ENCODE assay signal across 8 cellular contexts in the genomic region with DNA sequence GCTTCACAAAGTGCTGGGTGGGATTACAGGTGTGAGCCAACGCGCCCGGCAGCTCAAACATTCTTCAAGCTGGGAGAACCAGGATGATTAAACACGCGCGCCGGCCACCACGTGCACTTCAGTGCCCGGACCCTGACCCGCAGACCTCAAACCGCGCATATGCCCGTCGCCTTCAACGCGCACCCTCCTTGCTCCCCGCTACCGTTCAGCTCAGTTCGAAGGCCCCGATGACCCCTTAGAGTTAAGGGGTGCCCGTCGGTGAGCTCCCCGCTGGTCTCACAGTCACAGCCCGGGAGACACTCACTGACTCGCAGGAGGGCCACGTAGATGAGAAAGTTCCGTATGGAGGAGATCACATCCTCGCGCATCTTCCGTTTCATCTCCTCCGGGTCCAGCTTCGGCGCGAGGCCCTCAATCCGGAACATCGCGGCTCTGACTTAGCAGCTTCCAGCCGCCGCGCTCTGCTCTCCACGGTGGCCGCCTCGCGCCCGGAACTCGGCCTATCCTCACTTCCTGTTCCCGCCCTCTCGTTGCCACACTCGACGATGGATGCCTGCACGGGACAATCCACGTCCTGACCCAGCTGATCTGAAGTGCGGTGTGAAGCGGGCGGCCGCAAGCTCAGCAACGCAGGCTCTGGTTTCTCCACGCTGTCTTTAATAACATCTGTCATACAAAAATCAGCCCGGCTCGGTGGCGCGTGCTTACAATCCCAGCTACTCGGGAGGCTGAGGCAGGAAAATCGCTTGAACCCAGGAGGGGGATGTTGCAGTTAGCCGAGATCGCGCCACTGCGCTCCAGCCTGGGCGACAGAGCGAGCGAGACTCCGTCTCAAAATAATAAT. TPM values are rescaled to one million over a fixed set of nuclear protein-coding genes. Genes with fewer than 3 reads are reported as not detected.
DNase-seq lines count a peak whose midpoint lies in the region; ATAC-seq, FAIRE-seq and TF ChIP-seq lines count a peak whose summit lies in the region.

A gene (minus strand): TSS at position 490 of the 844 bp plus-strand sequence. CDS start 65 bp downstream, at position 425.

- H3K36me3 ChIP-seq in adipocyte (ENCODE audit: control insufficient read depth, insufficient read depth, low read length, severe bottlenecking) (peaks cover 19% of the 10 kb centered on the region), trophoblast cell (ENCODE audit: control insufficient read depth in 1 of 2, insufficient read depth in 2 of 2, low read length in 2 of 2) (peaks cover 0 to 5% of the 10 kb centered on the region in 2 experiments), transverse colon (peaks cover 0 to 16% (median 3%) of the 10 kb centered on the region in 4 donors)

- peak within 1 kb of the TSS; percentile 58 for H2AK5ac ChIP-seq in trophoblast cell (ENCODE audit: low read length)

- DNase-seq in GM12891 (ENCODE audit: insufficient read length, low spot score) (peak; percentile 69), NCI-H1436 (lab: John Stamatoyannopoulos, UW) (peak; percentile 80), T follicular helper cell (ENCODE audit: low read depth) (peak; percentile 88), adipocyte (ENCODE audit: low read depth) (peak; percentile 96), cardiac septum (ENCODE audit: low spot score) (peak; percentile 98), trophoblast cell (peak; percentile 87 to 94), transverse colon (peak; percentile 94)

- H3K79me1 ChIP-seq in trophoblast cell (ENCODE audit: low read length), result peaks cover 6% of the 10 kb centered on the region

- peak within 1 kb of the TSS; percentile 96 for H4K8ac ChIP-seq in trophoblast cell (ENCODE audit: low read depth, low read length)

- H3K27ac ChIP-seq in trophoblast cell (ENCODE audit: low read depth, low read length) (peak within 1 kb of the TSS; percentile 24), transverse colon (peak within 1 kb of the TSS; percentile 86 to 89 (median 88))

- intact Hi-C loops in cardiac septum (cut with DNase I), result loop anchor here (1.0 to 5.0 kb wide), 4 partner anchors 17 to 370 kb away; a partner anchor contains a TSS
- intact Hi-C loops in transverse colon (cut with DNase I; ENCODE audit: low total_unique reads), result no loop called here

- H3K4me1 ChIP-seq in adipocyte (ENCODE audit: control insufficient read depth, insufficient read depth, low read length) (peaks cover 36% of the 10 kb centered on the region), trophoblast cell (ENCODE audit: control insufficient read depth in 1 of 2, insufficient read depth in 2 of 2, low read length in 2 of 2) (peaks cover 2 to 5% of the 10 kb centered on the region in 2 experiments), transverse colon (peaks cover 19 to 40% (median 25%) of the 10 kb centered on the region in 4 donors)

- H2AFZ ChIP-seq in trophoblast cell (ENCODE audit: insufficient read depth, low read length, poor library complexity), result peak within 1 kb of the TSS; percentile 95

- H3K23ac ChIP-seq in trophoblast cell (ENCODE audit: low read length), result no peak within 1 kb of the TSS

- peak within 1 kb of the TSS; percentile 96 for H3K4ac ChIP-seq in trophoblast cell (ENCODE audit: low read depth, low read length)

- in situ Hi-C loops in transverse colon (cut with MboI; ENCODE audit: low pct_ligation_motif_present in 1 of 4, low pct_unique_long_range_greater_than_20kb in 1 of 4, low sequenced_read_pairs in 3 of 4), result loop anchor here in 3 of 4 donors (10.0 to 25.0 kb wide), 6 partner anchors 108 to 470 kb away; a partner anchor contains a TSS

- no peak for TF ChIP-seq EP300 in transverse colon (IDR thresholded peaks at IDR 0.05; ENCODE audit: low read depth)

- H4K91ac ChIP-seq in trophoblast cell (ENCODE audit: low read depth, low read length), result peak within 1 kb of the TSS; percentile 85

- peak within 1 kb of the TSS; percentile 70 for H3K4me2 ChIP-seq in trophoblast cell (ENCODE audit: low read length)

- TF ChIP-seq CTCF in transverse colon (IDR thresholded peaks at IDR 0.05), result no peak

- peak within 1 kb of the TSS; percentile 98 for H4K12ac ChIP-seq in trophoblast cell (ENCODE audit: low read depth, low read length)

- TF ChIP-seq POLR2A in GM12891 (IDR thresholded peaks at IDR 0.05; ENCODE audit: low read depth, low read length), result peak; percentile 98
- TF ChIP-seq POLR2A in transverse colon (IDR thresholded peaks at IDR 0.05), result peak; percentile 89

- no peaks in the 10 kb centered on the region for H3K9me3 ChIP-seq in adipocyte (ENCODE audit: control insufficient read depth, low read length)
- peaks cover 3% of the 10 kb centered on the region for H3K9me3 ChIP-seq in trophoblast cell (ENCODE audit: insufficient read depth, low read depth, low read length)
- no peaks in the 10 kb centered on the region for H3K9me3 ChIP-seq in transverse colon

- ATAC-seq in HG02840 (IDR thresholded peaks at IDR 0.05; ENCODE audit: low FRiP score, unreplicated experiment), result peak; percentile 81

- H3K18ac ChIP-seq in trophoblast cell (ENCODE audit: low read length), result peak within 1 kb of the TSS; percentile 80

- no peaks in the 10 kb centered on the region for H3K27me3 ChIP-seq in adipocyte (replicated peaks; ENCODE audit: control insufficient read depth, insufficient read depth, low read length)
- no peaks in the 10 kb centered on the region for H3K27me3 ChIP-seq in trophoblast cell (ENCODE audit: insufficient read depth, low read length)
- no peaks in the 10 kb centered on the region for H3K27me3 ChIP-seq in transverse colon

- H3K79me2 ChIP-seq in trophoblast cell (ENCODE audit: control insufficient read depth, insufficient read depth, low read length, poor library complexity), result peaks cover 10% of the 10 kb centered on the region

- H3K9ac ChIP-seq in adipocyte (ENCODE audit: low read length) (peak within 1 kb of the TSS; percentile 97), trophoblast cell (ENCODE audit: low read length) (peak within 1 kb of the TSS; percentile 99)

- peak within 1 kb of the TSS; percentile 85 for H2BK120ac ChIP-seq in trophoblast cell (ENCODE audit: insufficient read depth, low read length, poor library complexity)

- peak within 1 kb of the TSS; percentile 97 for H3K14ac ChIP-seq in trophoblast cell (ENCODE audit: low read length)

- H2BK5ac ChIP-seq in trophoblast cell (ENCODE audit: low read depth, low read length, poor library complexity), result peak within 1 kb of the TSS; percentile 10

- H3K4me3 ChIP-seq in adipocyte (ENCODE audit: low read length) (peak within 1 kb of the TSS; percentile 97), trophoblast cell (ENCODE audit: low read depth, low read length) (peak within 1 kb of the TSS; percentile 99), transverse colon (peak within 1 kb of the TSS; percentile 56 to 86 (median 69))

- WGBS in trophoblast cell (ENCODE audit: extremely low coverage, insufficient coverage, insufficient read length), result no CpG with 5 or more reads among the region's 72 CpGs
- 0% methylated on average over 57 of the region's 72 CpGs; no CpG with 5 or more reads in 1 of the 2 donors for WGBS in transverse colon (ENCODE audit: low coverage in 1 of 2), 2 donors

- no peak within 1 kb of the TSS for H2BK12ac ChIP-seq in trophoblast cell (ENCODE audit: low read length)

- FAIRE-seq in GM12891 (lab: Jason Lieb, UNC), result peak; percentile 99

TF ChIP-seq in GM12891, 5 proteins besides CTCF, POLR2A, EP300 and RAD21:
- TF ChIP-seq SPI1 (IDR thresholded peaks at IDR 0.05; ENCODE audit: low read depth, low read length) (peak; percentile 74), PAX5 (IDR thresholded peaks at IDR 0.05; ENCODE audit: insufficient read depth, low read length, severe bottlenecking) (peak; percentile 66), POLR2AphosphoS5 (IDR thresholded peaks at IDR 0.05; ENCODE audit: low read depth, low read length) (peak; percentile 98), POU2F2 (IDR thresholded peaks at IDR 0.05; ENCODE audit: low read depth, low read length) (peak; percentile 84), TAF1 (IDR thresholded peaks at IDR 0.05; ENCODE audit: low read depth, low read length) (peak; percentile 92)

RNA-seq across cellular contexts. Expression of the gene that starts here (rescaled TPM):
- polyA plus RNA-seq in GM12891 (2012; ENCODE audit: low read depth, missing spikeins), result 242 TPM
- total RNA-seq in cardiac septum, result 52.9 TPM
- 146 and 149 TPM in 2 replicates for polyA plus RNA-seq in trophoblast cell (2013)
- total RNA-seq in transverse colon, result 10 to 100 TPM; 14.3 to 70.3 (median 63.1) TPM

Comparison
In these comparisons a context has a peak if more than half of its experiments do, and no peak if none do; other contexts are left out.
1. Peak in every context shown above with its lines: DNase-seq, ATAC-seq, H3K4me3 ChIP-seq and H3K27ac ChIP-seq.